In the genomic region with DNA sequence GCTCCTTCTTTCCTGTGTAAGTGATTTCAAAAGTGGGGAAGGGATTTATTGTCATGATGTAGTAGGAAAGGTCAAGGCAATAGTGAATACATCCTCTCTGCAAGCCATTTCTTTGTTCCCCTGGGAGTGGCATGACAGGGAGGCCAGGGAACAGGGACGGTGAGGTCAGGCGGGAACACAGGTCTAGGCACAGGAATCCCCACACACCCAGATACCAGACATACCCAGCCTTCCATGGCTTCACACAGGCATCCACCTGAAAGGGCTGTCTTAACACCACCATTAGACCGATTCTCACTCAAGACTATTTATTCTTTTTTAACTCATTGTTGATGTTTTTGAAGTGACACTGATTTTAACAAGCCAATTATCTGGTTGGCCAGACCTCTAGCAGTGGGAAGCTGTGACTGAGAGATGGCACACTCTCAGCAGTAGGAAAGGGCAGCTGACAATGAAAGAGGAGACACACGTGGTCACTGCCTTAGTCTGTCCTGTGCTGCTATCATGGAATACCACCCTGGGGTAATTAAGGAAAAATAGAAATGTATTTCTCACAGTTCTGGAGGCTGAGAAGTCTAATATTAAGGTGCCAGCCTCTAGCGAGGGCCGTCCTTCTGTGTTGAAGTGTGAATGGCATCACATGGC, we compare ENCODE assay signal across 22 cellular contexts.
DNase-seq lines count a peak whose midpoint lies in the region; ATAC-seq and TF ChIP-seq lines count a peak whose summit lies in the region.
"Had no signal": no experiment of that assay in that cellular context is flagged by ENCODE, and none has a peak within 500 bp of the region (broad histone marks: within the 10 kb centered on the region; RNA-seq: fewer than 3 reads in every experiment).

No MANE protein-coding gene starts in this region.

- H3K9me3 Mint-ChIP-seq in endothelial cell (ENCODE audit: unreplicated experiment) (no peaks in the 10 kb centered on the region), nephron progenitor cell (no peaks in the 10 kb centered on the region)
- H3K9me3 Mint-ChIP-seq in activated T-cell treated with anti-CD3 and anti-CD28 coated beads, Interleukin-2, amount 50 U/mL, for 4 hours = no peaks in the 10 kb centered on the region
- H3K9me3 Mint-ChIP-seq: CD4-positive, CD25-positive, alpha-beta regulatory T cell had no signal

- H3K27ac Mint-ChIP-seq in endothelial cell (ENCODE audit: unreplicated experiment) (peak overlapping the region; percentile 36), nephron progenitor cell (peak overlapping the region; percentile 8)
- H3K27ac Mint-ChIP-seq: CD4-positive, CD25-positive, alpha-beta regulatory T cell had no signal

- H3K27me3 Mint-ChIP-seq in endothelial cell (ENCODE audit: unreplicated experiment) = peaks cover 6% of the 10 kb centered on the region
- no peaks in the 10 kb centered on the region for H3K27me3 Mint-ChIP-seq in nephron progenitor cell (ENCODE audit: low read depth, poor library complexity)
- H3K27me3 Mint-ChIP-seq in activated T-cell treated with anti-CD3 and anti-CD28 coated beads, Interleukin-2, amount 50 U/mL, for 4 hours (ENCODE audit: low read depth) = peaks cover 4% of the 10 kb centered on the region

- no peaks in the 10 kb centered on the region for H3K9me3 ChIP-seq in heart left ventricle
- no peaks in the 10 kb centered on the region for H3K9me3 ChIP-seq in thyroid gland
- no peaks in the 10 kb centered on the region for H3K9me3 ChIP-seq in gastroesophageal sphincter
- H3K9me3 ChIP-seq: BLaER1 had no signal

- H3K4me3 ChIP-seq in heart left ventricle = no peak overlapping the region
- no peak overlapping the region for H3K4me3 ChIP-seq in thyroid gland (replicated peaks in 1 of 3)
- no peak overlapping the region for H3K4me3 ChIP-seq in gastroesophageal sphincter
- H3K4me3 ChIP-seq: BLaER1, K562, PC-9 had no signal

- TF ChIP-seq CTCF in heart left ventricle (IDR thresholded peaks at IDR 0.05) (no peak), endothelial cell (IDR thresholded peaks at IDR 0.05; ENCODE audit: unreplicated experiment) (no peak), nephron progenitor cell (IDR thresholded peaks at IDR 0.05) (no peak), thyroid gland (IDR thresholded peaks at IDR 0.05) (no peak), gastroesophageal sphincter (IDR thresholded peaks at IDR 0.05) (no peak)

- DNase-seq in heart left ventricle (no peak), Right ventricle myocardium superior (no peak), endothelial cell (ENCODE audit: low spot score) (no peak), nephron progenitor cell (no peak), thyroid gland (no peak)
- no peak for DNase-seq in activated T-cell treated with anti-CD3 and anti-CD28 coated beads, Interleukin-2, amount 50 U/mL, for 4 hours
- DNase-seq: CD4-positive, CD25-positive, alpha-beta regulatory T cell; DMS153; DND-41; Kasumi-1; NCI-H1105; NCI-H146; NCI-H1930; NCI-H446; NCI-H524 treated with DMSO at 0.1 percent for 48 hours; NCI-H774; PC-9; SHP77 had no signal

- peaks cover 54% of the 10 kb centered on the region for H3K36me3 Mint-ChIP-seq in endothelial cell (ENCODE audit: low read depth, unreplicated experiment)
- no peaks in the 10 kb centered on the region for H3K36me3 Mint-ChIP-seq in nephron progenitor cell (ENCODE audit: low read depth)
- H3K36me3 Mint-ChIP-seq in activated T-cell treated with anti-CD3 and anti-CD28 coated beads, Interleukin-2, amount 50 U/mL, for 4 hours (ENCODE audit: insufficient read depth) = no peaks in the 10 kb centered on the region
- H3K36me3 Mint-ChIP-seq: CD4-positive, CD25-positive, alpha-beta regulatory T cell had no signal

- no peak for TF ChIP-seq EP300 in gastroesophageal sphincter (IDR thresholded peaks at IDR 0.05)

- H3K27ac ChIP-seq in heart left ventricle (no peak overlapping the region), thyroid gland (peak overlapping the region; percentile 82 to 92 (median 90)), gastroesophageal sphincter (no peak overlapping the region)
- H3K27ac ChIP-seq: BLaER1, PC-9 had no signal

- no peak for TF ChIP-seq POLR2A in heart left ventricle (IDR thresholded peaks at IDR 0.05)
- TF ChIP-seq POLR2A in thyroid gland (IDR thresholded peaks at IDR 0.05) = no peak
- TF ChIP-seq POLR2A in gastroesophageal sphincter (IDR thresholded peaks at IDR 0.05) = no peak

- H3K36me3 ChIP-seq in heart left ventricle (peaks cover 0 to 19% (median 0%) of the 10 kb centered on the region in 9 donors), thyroid gland (no peaks in the 10 kb centered on the region), gastroesophageal sphincter (peaks cover 0 to 28% of the 10 kb centered on the region in 2 donors)
- H3K36me3 ChIP-seq: BLaER1 had no signal

- peaks cover 0 to 15% (median 1%) of the 10 kb centered on the region in 12 donors for H3K4me1 ChIP-seq in heart left ventricle
- H3K4me1 ChIP-seq in thyroid gland = peaks cover 37 to 54% of the 10 kb centered on the region in 2 donors
- peaks cover 0 to 6% (median 0%) of the 10 kb centered on the region in 3 donors for H3K4me1 ChIP-seq in gastroesophageal sphincter

- H3K4me3 Mint-ChIP-seq in endothelial cell (ENCODE audit: unreplicated experiment) = peak overlapping the region; percentile 56
- H3K4me3 Mint-ChIP-seq in nephron progenitor cell = no peak overlapping the region
- H3K4me3 Mint-ChIP-seq in activated T-cell treated with anti-CD3 and anti-CD28 coated beads, Interleukin-2, amount 50 U/mL, for 4 hours = no peak overlapping the region
- H3K4me3 Mint-ChIP-seq: CD4-positive, CD25-positive, alpha-beta regulatory T cell had no signal

- WGBS in heart left ventricle, 4 donors = 65 to 73% (median 71%) methylated on average over 6 of the region's 6 CpGs
- WGBS in thyroid gland, 2 donors = 68 to 73% methylated on average over 6 of the region's 6 CpGs
- whole genome bisulfite sequencing in gastroesophageal sphincter (ENCODE audit: low coverage in 1 of 2), 2 donors = 84 to 85% methylated on average over 6 of the region's 6 CpGs

- H3K27me3 ChIP-seq in heart left ventricle (no peaks in the 10 kb centered on the region), thyroid gland (no peaks in the 10 kb centered on the region), gastroesophageal sphincter (no peaks in the 10 kb centered on the region)
- H3K27me3 ChIP-seq: BLaER1 had no signal

- ATAC-seq in heart left ventricle = peak in 3 of 4 donors; percentile 30 to 40 (median 32)
- no peak for ATAC-seq in Right ventricle myocardium superior (ENCODE audit: poor library complexity)
- ATAC-seq in activated T-cell treated with anti-CD3 and anti-CD28 coated beads, Interleukin-2, amount 50 U/mL, for 4 hours = no peak
- no peak for ATAC-seq in HG03045 (IDR thresholded peaks at IDR 0.05; ENCODE audit: unreplicated experiment)
- ATAC-seq in gastroesophageal sphincter = no peak

- intact Hi-C loops in heart left ventricle (cut with DNase I) (loop anchor here in 1 of 10 donors (10.0 kb wide), 1 partner anchor 142 kb away; a partner anchor contains a TSS), Right ventricle myocardium superior (cut with DNase I) (no loop called here), thyroid gland (cut with DNase I) (no loop called here)

- peaks cover 38% of the 10 kb centered on the region for H3K4me1 Mint-ChIP-seq in endothelial cell (ENCODE audit: unreplicated experiment)
- peaks cover 35% of the 10 kb centered on the region for H3K4me1 Mint-ChIP-seq in nephron progenitor cell
- H3K4me1 Mint-ChIP-seq in activated T-cell treated with anti-CD3 and anti-CD28 coated beads, Interleukin-2, amount 50 U/mL, for 4 hours (ENCODE audit: low read depth) = no peaks in the 10 kb centered on the region
- H3K4me1 Mint-ChIP-seq: CD4-positive, CD25-positive, alpha-beta regulatory T cell had no signal

Comparison
In these comparisons a context has a peak if more than half of its experiments do, and no peak if none do; other contexts are left out.
1. ATAC-seq: peak in heart left ventricle (3 of 4); none in Right ventricle myocardium superior (single experiment), activated T-cell treated with anti-CD3 and anti-CD28 coated beads, Interleukin-2, amount 50 U/mL, for 4 hours (0 of 2), HG03045 (single experiment) and gastroesophageal sphincter (single experiment).
2. H3K27ac ChIP-seq: peak in thyroid gland (3 of 3); none in heart left ventricle (0 of 12) and gastroesophageal sphincter (0 of 4).